13 cellular contexts compared by ENCODE assay signal in the genomic region with DNA sequence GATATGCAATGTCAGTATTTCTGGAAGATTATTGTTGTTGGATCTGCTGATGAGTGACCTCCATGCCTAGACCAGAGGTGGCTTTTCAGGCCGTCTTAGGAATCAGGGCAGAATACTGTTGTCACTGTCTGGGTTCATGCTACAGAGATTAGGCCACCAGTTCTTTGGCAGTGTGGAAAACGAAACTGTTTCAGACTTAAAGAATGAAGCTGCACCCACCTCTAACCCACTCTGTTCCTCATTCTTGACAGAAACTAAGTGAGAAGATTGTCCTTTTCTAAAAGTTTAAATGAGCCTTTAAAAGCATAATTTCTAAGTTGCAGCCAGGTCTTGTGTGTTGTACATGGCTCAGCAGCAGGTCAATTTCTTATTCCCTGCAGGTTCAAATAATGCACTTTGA.
DNase-seq lines count a peak whose midpoint lies in the region; ATAC-seq lines count a peak whose summit lies in the region.
"Had no signal": no experiment of that assay in that cellular context is flagged by ENCODE, and none has a peak within 500 bp of the region (broad histone marks: within the 10 kb centered on the region; RNA-seq: fewer than 3 reads in every experiment).

No MANE protein-coding gene starts in this region.

- no peak overlapping the region for H3K27ac Mint-ChIP-seq in stimulated activated memory B cell treated with anti-CD40 and anti-IgM and Interleukin-4, amounts not matched to agents 10 μg/mL and 1 μg/mL and 100 μg/mL, for 72 hours
- H3K27ac Mint-ChIP-seq: brain had no signal

- peaks cover 10% of the 10 kb centered on the region for H3K27me3 Mint-ChIP-seq in stimulated activated memory B cell treated with anti-CD40 and anti-IgM and Interleukin-4, amounts not matched to agents 10 μg/mL and 1 μg/mL and 100 μg/mL, for 72 hours
- H3K27me3 Mint-ChIP-seq: brain had no signal

- peaks cover 6% of the 10 kb centered on the region for H3K4me1 Mint-ChIP-seq in stimulated activated memory B cell treated with anti-CD40 and anti-IgM and Interleukin-4, amounts not matched to agents 10 μg/mL and 1 μg/mL and 100 μg/mL, for 72 hours

- no peaks in the 10 kb centered on the region for H3K36me3 Mint-ChIP-seq in stimulated activated memory B cell treated with anti-CD40 and anti-IgM and Interleukin-4, amounts not matched to agents 10 μg/mL and 1 μg/mL and 100 μg/mL, for 72 hours
- H3K36me3 Mint-ChIP-seq: brain had no signal

- no peak overlapping the region for H3K4me3 Mint-ChIP-seq in stimulated activated memory B cell treated with anti-CD40 and anti-IgM and Interleukin-4, amounts not matched to agents 10 μg/mL and 1 μg/mL and 100 μg/mL, for 72 hours
- H3K4me3 Mint-ChIP-seq: brain had no signal

- ATAC-seq in GM19025 (IDR thresholded peaks at IDR 0.05; ENCODE audit: low read depth, unreplicated experiment) (peak; percentile 61), GM21717 (IDR thresholded peaks at IDR 0.05; ENCODE audit: unreplicated experiment) (peak; percentile 64), HG03175 (IDR thresholded peaks at IDR 0.05; ENCODE audit: unreplicated experiment) (peak; percentile 63)
- ATAC-seq in stimulated activated memory B cell treated with anti-CD40 and anti-IgM and Interleukin-4, amounts not matched to agents 10 μg/mL and 1 μg/mL and 100 μg/mL, for 72 hours, result peak; percentile 58
- ATAC-seq: stimulated activated naive CD8-positive, alpha-beta T cell treated with anti-CD3 and anti-CD28 coated beads, Interleukin-15, Interleukin-2, amounts not matched to agents 100 U/mL and 50 U/mL, for 24 hours had no signal

- H3K9me3 Mint-ChIP-seq in stimulated activated memory B cell treated with anti-CD40 and anti-IgM and Interleukin-4, amounts not matched to agents 10 μg/mL and 1 μg/mL and 100 μg/mL, for 72 hours, result no peaks in the 10 kb centered on the region

- no peak for DNase-seq in NCI-H510A (lab: John Stamatoyannopoulos, UW)
- no peak for DNase-seq in ureter (ENCODE audit: low spot score)
- DNase-seq in GM19240 (ENCODE audit: insufficient read length, low spot score), result no peak
- DNase-seq: activated CD4-positive, alpha-beta T cell treated with anti-CD3 and anti-CD28 coated beads for 4 hours; Calu3; hypothalamus; NCI-H526; stimulated activated naive CD8-positive, alpha-beta T cell treated with anti-CD3 and anti-CD28 coated beads, Interleukin-15, Interleukin-2, amounts not matched to agents 100 U/mL and 50 U/mL, for 24 hours had no signal
